Comparison of ENCODE assay signal across 28 cellular contexts in genomic region chr9:23160952-23161469, GRCh38.
"Had no signal": no experiment of that assay in that cellular context is flagged by ENCODE, and none has a peak within 500 bp of the region (broad histone marks: within the 10 kb centered on the region; RNA-seq: fewer than 3 reads in every experiment).

No MANE protein-coding gene starts in this region.

- H3K36me3 ChIP-seq: heart right ventricle, left lung, lower lobe of right lung, neural progenitor cell, pancreas, prostate gland, sigmoid colon, spleen, stomach, thyroid gland, transverse colon, uterus had no signal

- FAIRE-seq: keratinocyte, pancreas, small intestine had no signal

- ATAC-seq: heart right ventricle; left cardiac atrium; left lung; natural killer cell; pancreas; right cardiac atrium; stimulated activated naive CD8-positive, alpha-beta T cell treated with anti-CD3 and anti-CD28 coated beads, Interleukin-15, Interleukin-2, amounts not matched to agents 100 U/mL and 50 U/mL, for 24 hours had no signal

- H3K27ac ChIP-seq: heart right ventricle, hepatocyte, left lung, lower lobe of right lung, neural progenitor cell, pancreas, prostate gland, sigmoid colon, spleen, stomach, testis, thyroid gland, transverse colon, uterus had no signal

- H3K79me2 ChIP-seq: hepatocyte had no signal

- H3K27me3 ChIP-seq: heart right ventricle, hepatocyte, left lung, neural progenitor cell, pancreas, sigmoid colon, spleen, stomach, testis, thyroid gland, transverse colon, uterus had no signal

- DNase-seq: heart right ventricle; kidney glomerular epithelial cell; left cardiac atrium; lower lobe of right lung; mesendoderm; naive B cell; natural killer cell; nephron progenitor cell; pancreas; retina; sigmoid colon; small intestine; spleen; stimulated activated CD4-positive, alpha-beta T cell treated with anti-CD3 and anti-CD28 coated beads, Interleukin-4, amount 100 ng/mL, for 24 hours; stimulated activated CD8-positive, alpha-beta memory T cell treated with anti-CD3 and anti-CD28 coated beads, Interleukin-4, amount 100 ng/mL, for 48 hours; stimulated activated naive B cell treated with anti-CD40 and anti-IgM and Interleukin-4, amounts not matched to agents 10 μg/mL and 1 μg/mL and 100 μg/mL, for 72 hours; stimulated activated naive CD8-positive, alpha-beta T cell treated with anti-CD3 and anti-CD28 coated beads, Interleukin-15, Interleukin-2, amounts not matched to agents 100 U/mL and 50 U/mL, for 24 hours; stomach; testis; thyroid gland; transverse colon; uterus had no signal

- H2AFZ ChIP-seq: hepatocyte, neural progenitor cell had no signal

- H3K9me3 ChIP-seq: lower lobe of right lung, pancreas, prostate gland, testis, thyroid gland, uterus had no signal

- H3K9ac ChIP-seq: neural progenitor cell had no signal

- H3K4me1 ChIP-seq: heart right ventricle, left lung, lower lobe of right lung, neural progenitor cell, pancreas, prostate gland, sigmoid colon, spleen, stomach, testis, thyroid gland, transverse colon, uterus had no signal

- H3K4me3 ChIP-seq: heart right ventricle, hepatocyte, left lung, lower lobe of right lung, neural progenitor cell, pancreas, prostate gland, sigmoid colon, spleen, stomach, testis, thyroid gland, transverse colon, uterus had no signal

- H3K4me2 ChIP-seq: hepatocyte, neural progenitor cell had no signal
